ENCODE assay signal across 8 cellular contexts in genomic region chr12:121400332-121401139, GRCh38. TPM values are rescaled to one million over a fixed set of nuclear protein-coding genes. Genes with fewer than 3 reads are reported as not detected.
DNase-seq lines count a peak whose midpoint lies in the region; ATAC-seq and TF ChIP-seq lines count a peak whose summit lies in the region.

No MANE protein-coding gene starts in this region.

- peaks cover 11 to 14% of the 10 kb centered on the region in 2 donors for H3K36me3 ChIP-seq in ascending aorta
- H3K36me3 ChIP-seq in iPS-15b (ENCODE audit: control insufficient read depth, insufficient read depth, low read length): no peaks in the 10 kb centered on the region
- peaks cover 5 to 11% (median 6%) of the 10 kb centered on the region in 3 donors for H3K36me3 ChIP-seq in skeletal muscle tissue (ENCODE audit: control insufficient read depth in 3 of 3, insufficient read depth in 3 of 3, low read length in 3 of 3)

- intact Hi-C loops in ascending aorta (cut with DNase I): loop anchor here (1.0 to 2.0 kb wide), 2 partner anchors 48 to 66 kb away; partner anchors contain the start of gene ANAPC5

- peak in 1 of 3 experiments; percentile 15 for TF ChIP-seq CTCF in ascending aorta (IDR thresholded peaks at IDR 0.05)

- ATAC-seq in GM21515 (IDR thresholded peaks at IDR 0.05; ENCODE audit: unreplicated experiment): peak; percentile 38

- H3K27ac ChIP-seq in ascending aorta: peak overlapping the region; percentile 90 to 97
- peak overlapping the region; percentile 93 for H3K27ac ChIP-seq in skeletal muscle tissue (ENCODE audit: low read depth, low read length)

- H3K9ac ChIP-seq in iPS-15b (ENCODE audit: low read depth, low read length): peak overlapping the region; percentile 91
- H3K9ac ChIP-seq in skeletal muscle tissue (ENCODE audit: low read depth in 1 of 3, low read length in 3 of 3): peak overlapping the region; percentile 95 to 98 (median 98)

- no peaks in the 10 kb centered on the region for H3K27me3 ChIP-seq in ascending aorta
- H3K27me3 ChIP-seq in iPS-15b (ENCODE audit: control insufficient read depth, insufficient read depth, low read length): no peaks in the 10 kb centered on the region
- no peaks in the 10 kb centered on the region for H3K27me3 ChIP-seq in skeletal muscle tissue (ENCODE audit: control insufficient read depth in 3 of 3, insufficient read depth in 3 of 3, low read length in 3 of 3)

- H3K4me3 ChIP-seq in ascending aorta (peak overlapping the region; percentile 95 to 99), iPS-15b (ENCODE audit: low read depth, low read length) (peak overlapping the region; percentile 93), skeletal muscle tissue (ENCODE audit: low read length in 3 of 3) (peak overlapping the region; percentile 91 to 97 (median 91))

- H3K4me1 ChIP-seq in ascending aorta (peaks cover 0 to 20% of the 10 kb centered on the region in 2 donors), iPS-15b (ENCODE audit: control insufficient read depth, insufficient read depth, low read length) (no peaks in the 10 kb centered on the region), skeletal muscle tissue (ENCODE audit: control insufficient read depth in 3 of 3, insufficient read depth in 3 of 3, low read length in 3 of 3) (peaks cover 13 to 25% (median 18%) of the 10 kb centered on the region in 3 donors)

- H3K9me3 ChIP-seq in ascending aorta: no peaks in the 10 kb centered on the region
- H3K9me3 ChIP-seq in iPS-15b (ENCODE audit: control insufficient read depth, insufficient read depth, low read length): no peaks in the 10 kb centered on the region
- no peaks in the 10 kb centered on the region for H3K9me3 ChIP-seq in skeletal muscle tissue (ENCODE audit: control insufficient read depth in 3 of 3, low read length in 3 of 3)

- DNase-seq in EL: peak; percentile 54
- peak; percentile 11 for DNase-seq in HuH-7 (ENCODE audit: low spot score)
- DNase-seq in T-helper 1 cell: peak; percentile 10 to 84 (median 35)
- DNase-seq in ascending aorta (ENCODE audit: low spot score in 2 of 2): peak in 1 of 2 donors; percentile 65
- DNase-seq in ecto neural progenitor cell (ENCODE audit: low spot score): no peak

RNA-seq across cellular contexts. Expression of gene RNF34, which starts 0.6 kb away (rescaled TPM):
- total RNA-seq in ascending aorta (45.1 TPM), skeletal muscle tissue (52.2 TPM)

RNA-seq across cellular contexts. Expression of gene ANAPC5, which starts 48.3 kb away (rescaled TPM):
- total RNA-seq in ascending aorta (58.8 TPM), skeletal muscle tissue (128 TPM)
